8 cellular contexts compared by ENCODE assay signal in the genomic region with DNA sequence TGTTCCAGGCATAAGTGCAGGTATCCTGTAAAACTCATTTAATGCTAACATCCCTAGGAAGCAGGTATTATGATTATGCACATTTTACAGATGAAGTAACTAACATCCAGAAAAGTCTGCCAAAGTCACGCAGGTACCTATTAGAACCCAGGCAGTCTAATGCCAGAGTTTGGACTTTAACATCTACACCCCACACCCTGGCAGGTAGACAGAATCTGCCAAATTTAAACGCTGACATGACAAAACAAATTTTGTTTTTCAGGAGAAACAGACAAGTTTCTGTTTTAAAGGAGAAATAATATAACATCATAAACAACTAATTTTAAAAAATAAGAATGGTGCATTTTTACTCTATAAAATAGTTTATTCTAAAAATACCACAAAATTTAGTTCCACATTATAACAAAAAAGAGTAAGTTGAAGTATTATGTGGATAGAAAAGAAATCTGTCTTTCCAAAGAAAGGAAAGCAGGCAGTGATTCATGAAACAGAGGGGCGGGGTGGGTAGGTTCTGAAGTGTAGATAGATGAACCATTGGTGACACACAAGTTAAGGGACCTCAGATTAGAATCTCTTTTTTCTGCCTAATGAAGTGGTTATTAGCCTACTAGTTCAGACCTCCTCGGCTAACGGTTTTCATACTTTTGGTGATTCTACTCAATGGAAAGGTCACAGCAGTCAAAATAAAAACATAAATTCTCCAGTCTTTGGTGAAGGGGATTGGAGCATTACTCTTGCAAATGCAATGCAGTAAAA. TPM values are rescaled to one million over a fixed set of nuclear protein-coding genes. Genes with fewer than 3 reads are reported as not detected.
DNase-seq lines count a peak whose midpoint lies in the region; ATAC-seq and TF ChIP-seq lines count a peak whose summit lies in the region.

No MANE protein-coding gene starts in this region.

- peak overlapping the region; percentile 84 for H3K4me3 ChIP-seq in BJ (ENCODE audit: low read depth, low read length)
- peak overlapping the region; percentile 81 for H3K4me3 ChIP-seq in WI38 (ENCODE audit: low read depth, low read length)

- H3K9me3 Mint-ChIP-seq in immature natural killer cell: no peaks in the 10 kb centered on the region

- no peaks in the 10 kb centered on the region for H3K36me3 ChIP-seq in BJ (ENCODE audit: control insufficient read depth, insufficient read depth, low read length)

- H3K4me3 Mint-ChIP-seq in immature natural killer cell: peak overlapping the region; percentile 68 to 97 (median 92)

- H3K27ac Mint-ChIP-seq in immature natural killer cell: no peak overlapping the region

- no peaks in the 10 kb centered on the region for H3K36me3 Mint-ChIP-seq in immature natural killer cell

- peaks cover 5 to 6% (median 6%) of the 10 kb centered on the region in 3 donors for H3K27me3 Mint-ChIP-seq in immature natural killer cell (ENCODE audit: low read depth in 3 of 3)

- CTCF ChIA-PET in BJ (lab: Yijun Ruan, JAX): no interaction called here

- POLR2A ChIA-PET in BJ (lab: Charles Lee): interaction anchor here (0.6 kb wide), 1 partner anchor 40 kb away, joined by 6 read pairs; no protein-coding TSS in a partner anchor

- peaks cover 14 to 36% of the 10 kb centered on the region in 2 donors for H3K4me1 Mint-ChIP-seq in immature natural killer cell

- DNase-seq in BJ (ENCODE audit: low read depth): no peak
- peak; percentile 24 for DNase-seq in HK-2 (ENCODE audit: unreplicated experiment)
- DNase-seq in immature natural killer cell: no peak
- no peak for DNase-seq in cerebellar cortex (ENCODE audit: low spot score)
- DNase-seq in NCI-H1694 treated with DMSO at 0.1 percent for 48 hours (lab: John Stamatoyannopoulos, UW): no peak
- DNase-seq in AML-193 (lab: John Stamatoyannopoulos, UW): no peak

- ATAC-seq in HG02678 (IDR thresholded peaks at IDR 0.05; ENCODE audit: unreplicated experiment): no peak

- TF ChIP-seq CTCF in BJ (IDR thresholded peaks at IDR 0.05; ENCODE audit: insufficient read depth, low read depth, low read length) (no peak), WI38 (IDR thresholded peaks at IDR 0.05; ENCODE audit: low read depth, low read length) (no peak)

- no peaks in the 10 kb centered on the region for H3K27me3 ChIP-seq in BJ (ENCODE audit: control insufficient read depth, insufficient read depth, low read length)

RNA-seq across cellular contexts. Expression of gene ASPM, which starts 1.7 kb away (rescaled TPM):
- polyA plus RNA-seq in BJ (2011; rRNA removed): 4.6 and 9.4 TPM in 2 replicates
- polyA minus RNA-seq in BJ (2011; rRNA and poly(A)+ RNA removed): 8.3 and 13.7 TPM in 2 replicates
- under 1 TPM in 1 of 3 donors, not detected in 2; 0.30 TPM for polyA plus RNA-seq in immature natural killer cell

RNA-seq across cellular contexts. Expression of gene ZBTB41, which starts 56.3 kb away (rescaled TPM):
- polyA plus RNA-seq in BJ (2011; rRNA removed) (3.4 and 7.3 TPM in 2 replicates), immature natural killer cell (1 to 10 TPM; 1.1 to 3.6 (median 1.2) TPM)
- 8.4 and 9.1 TPM in 2 replicates for polyA minus RNA-seq in BJ (2011; rRNA and poly(A)+ RNA removed)
